ENCODE assay signal across 8 cellular contexts in genomic region chr1:62687421-62687902, GRCh38. TPM values are rescaled to one million over a fixed set of nuclear protein-coding genes. Genes with fewer than 3 reads are reported as not detected.
DNase-seq lines count a peak whose midpoint lies in the region; ATAC-seq and TF ChIP-seq lines count a peak whose summit lies in the region.

No MANE protein-coding gene starts in this region.

- no peaks in the 10 kb centered on the region for H3K36me3 ChIP-seq in CD4-positive, CD25-positive, alpha-beta regulatory T cell (ENCODE audit: control insufficient read depth, insufficient read depth, low read length)
- no peaks in the 10 kb centered on the region for H3K36me3 ChIP-seq in OCI-LY7 (ENCODE audit: insufficient read depth, low read length)
- H3K36me3 ChIP-seq in heart left ventricle = no peaks in the 10 kb centered on the region
- H3K36me3 ChIP-seq in parathyroid adenoma (ENCODE audit: control insufficient read depth, insufficient read depth, low read length) = no peaks in the 10 kb centered on the region

- no peaks in the 10 kb centered on the region for H3K9me2 ChIP-seq in OCI-LY7 (ENCODE audit: insufficient read depth, low read length)

- H3K4me3 Mint-ChIP-seq in CD4-positive, CD25-positive, alpha-beta regulatory T cell = peak overlapping the region; percentile 96 to 98 (median 96)
- peak overlapping the region; percentile 85 for H3K4me3 Mint-ChIP-seq in activated naive CD8-positive, alpha-beta T cell treated with anti-CD3 and anti-CD28 coated beads for 36 hours

- DNase-seq in CD4-positive, CD25-positive, alpha-beta regulatory T cell = peak; percentile 12 to 23 (median 21)
- DNase-seq in OCI-LY7 (ENCODE audit: low spot score) (peak; percentile 55), heart left ventricle (peak in 4 of 5 donors; percentile 22 to 49 (median 35)), COLO829 (ENCODE audit: low spot score) (no peak)
- DNase-seq in activated naive CD8-positive, alpha-beta T cell treated with anti-CD3 and anti-CD28 coated beads for 36 hours = no peak

- intact Hi-C loops in OCI-LY7 (cut with micrococcal nuclease; ENCODE audit: unreplicated experiment) (loop anchor here (5.0 to 10.0 kb wide), 2 partner anchors 250 to 1603 kb away; partner anchors contain the start of genes NFIA and USP1), heart left ventricle (cut with DNase I) (loop anchor here in 2 of 10 donors (5.0 to 10.0 kb wide), 2 partner anchors 40 to 57 kb away; no protein-coding TSS in a partner anchor)

- H3K27ac ChIP-seq in CD4-positive, CD25-positive, alpha-beta regulatory T cell (ENCODE audit: insufficient read depth, low read length, poor library complexity, severe bottlenecking) = no peak overlapping the region
- peak overlapping the region; percentile 2 for H3K27ac ChIP-seq in OCI-LY7 (ENCODE audit: low read depth, low read length, poor library complexity, severe bottlenecking)
- H3K27ac ChIP-seq in heart left ventricle = peak overlapping the region; percentile 47 to 87 (median 76)
- peak overlapping the region; percentile 51 for H3K27ac ChIP-seq in parathyroid adenoma

- peaks cover 14% of the 10 kb centered on the region for H3K27me3 Mint-ChIP-seq in CD4-positive, CD25-positive, alpha-beta regulatory T cell
- no peaks in the 10 kb centered on the region for H3K27me3 Mint-ChIP-seq in activated naive CD8-positive, alpha-beta T cell treated with anti-CD3 and anti-CD28 coated beads for 36 hours

- peaks cover 5% of the 10 kb centered on the region for H3K27me3 ChIP-seq in CD4-positive, CD25-positive, alpha-beta regulatory T cell (ENCODE audit: control insufficient read depth, insufficient read depth, low read length)
- no peaks in the 10 kb centered on the region for H3K27me3 ChIP-seq in heart left ventricle
- no peaks in the 10 kb centered on the region for H3K27me3 ChIP-seq in parathyroid adenoma (ENCODE audit: control insufficient read depth, insufficient read depth, low read length)

- H3K36me3 Mint-ChIP-seq in CD4-positive, CD25-positive, alpha-beta regulatory T cell = no peaks in the 10 kb centered on the region
- H3K36me3 Mint-ChIP-seq in activated naive CD8-positive, alpha-beta T cell treated with anti-CD3 and anti-CD28 coated beads for 36 hours = no peaks in the 10 kb centered on the region

- CTCF ChIA-PET in OCI-LY7 (lab: Charles Lee; ENCODE audit: unreplicated experiment) = no interaction called here

- H3K79me2 ChIP-seq in OCI-LY7 (ENCODE audit: insufficient read depth, low read depth, low read length) (no peaks in the 10 kb centered on the region), parathyroid adenoma (peaks cover 9% of the 10 kb centered on the region)

- H3K4me3 ChIP-seq in CD4-positive, CD25-positive, alpha-beta regulatory T cell (ENCODE audit: low read depth, low read length) = peak overlapping the region; percentile 68
- H3K4me3 ChIP-seq in OCI-LY7 (ENCODE audit: low read depth, low read length, poor library complexity, severe bottlenecking) = peak overlapping the region; percentile 72
- peak overlapping the region; percentile 48 to 99 (median 88) for H3K4me3 ChIP-seq in heart left ventricle
- H3K4me3 ChIP-seq in parathyroid adenoma (ENCODE audit: low read depth, low read length) = peak overlapping the region; percentile 84

- peaks cover 0 to 29% (median 22%) of the 10 kb centered on the region in 4 donors for H3K4me1 Mint-ChIP-seq in CD4-positive, CD25-positive, alpha-beta regulatory T cell
- peaks cover 26% of the 10 kb centered on the region for H3K4me1 Mint-ChIP-seq in activated naive CD8-positive, alpha-beta T cell treated with anti-CD3 and anti-CD28 coated beads for 36 hours

- TF ChIP-seq POLR2A in heart left ventricle (IDR thresholded peaks at IDR 0.05) = no peak

- BruUV-seq in OCI-LY7 (replicated peaks; lab: Mats Ljungman, UMichigan) = no TSS peak

- WGBS in heart left ventricle, 4 donors = 0 to 2% (median 1%) methylated on average over 25 to 33 of the region's 33 CpGs

- TF ChIP-seq CTCF in OCI-LY7 (conservative IDR thresholded peaks at IDR 0.05; ENCODE audit: low read length) (peak; percentile 17; the same call in 1 of the 2 replicates), heart left ventricle (IDR thresholded peaks at IDR 0.05) (no peak), parathyroid adenoma (IDR thresholded peaks at IDR 0.05) (no peak)

- peaks cover 8% of the 10 kb centered on the region; the same call in 1 of the 2 replicates for H4K20me1 ChIP-seq in OCI-LY7 (ENCODE audit: insufficient read depth, low read length)

- H3K9me3 Mint-ChIP-seq in CD4-positive, CD25-positive, alpha-beta regulatory T cell = no peaks in the 10 kb centered on the region
- H3K9me3 Mint-ChIP-seq in activated naive CD8-positive, alpha-beta T cell treated with anti-CD3 and anti-CD28 coated beads for 36 hours = no peaks in the 10 kb centered on the region

- ATAC-seq in CD4-positive, CD25-positive, alpha-beta regulatory T cell (ENCODE audit: low read depth in 2 of 2) = peak; percentile 38 to 47
- ATAC-seq in GM19328 (IDR thresholded peaks at IDR 0.05; ENCODE audit: unreplicated experiment) (peak; percentile 30), HG03342 (IDR thresholded peaks at IDR 0.05; ENCODE audit: unreplicated experiment) (peak; percentile 39), heart left ventricle (peak; percentile 11 to 25 (median 22))

- peak overlapping the region; percentile 28 for H3K9ac ChIP-seq in parathyroid adenoma

- H2AFZ ChIP-seq in OCI-LY7 (ENCODE audit: low read length) (peak overlapping the region; percentile 96), parathyroid adenoma (peak overlapping the region; percentile 86)

- POLR2A ChIA-PET in OCI-LY7 (lab: Charles Lee) = no interaction called here

- H3K4me2 ChIP-seq in OCI-LY7 (ENCODE audit: low read length) (peak overlapping the region; percentile 79), parathyroid adenoma (ENCODE audit: low read length) (peak overlapping the region; percentile 89)

- peak overlapping the region; percentile 91 to 98 (median 93) for H3K27ac Mint-ChIP-seq in CD4-positive, CD25-positive, alpha-beta regulatory T cell
- H3K27ac Mint-ChIP-seq in activated naive CD8-positive, alpha-beta T cell treated with anti-CD3 and anti-CD28 coated beads for 36 hours = peak overlapping the region; percentile 72

- H3K4me1 ChIP-seq in CD4-positive, CD25-positive, alpha-beta regulatory T cell (ENCODE audit: control insufficient read depth, insufficient read depth, low read length, poor library complexity, severe bottlenecking) = peaks cover 6% of the 10 kb centered on the region
- H3K4me1 ChIP-seq in OCI-LY7 (ENCODE audit: insufficient read depth, low read length, poor library complexity, severe bottlenecking) (peaks cover 15% of the 10 kb centered on the region), heart left ventricle (peaks cover 0 to 55% (median 30%) of the 10 kb centered on the region in 12 donors), parathyroid adenoma (peaks cover 2% of the 10 kb centered on the region)

- no peaks in the 10 kb centered on the region for H3K9me3 ChIP-seq in CD4-positive, CD25-positive, alpha-beta regulatory T cell (ENCODE audit: control insufficient read depth in 2 of 2, low read length in 2 of 2)
- no peaks in the 10 kb centered on the region for H3K9me3 ChIP-seq in OCI-LY7 (ENCODE audit: low read length)
- H3K9me3 ChIP-seq in heart left ventricle = no peaks in the 10 kb centered on the region
- H3K9me3 ChIP-seq in parathyroid adenoma (ENCODE audit: control insufficient read depth, low read length) = no peaks in the 10 kb centered on the region

RNA-seq across cellular contexts. Expression of gene DOCK7, which starts 0.7 kb away (rescaled TPM):
- 5.8 TPM for total RNA-seq in CD4-positive, CD25-positive, alpha-beta regulatory T cell
- 1 to 10 TPM; 1.8 to 2.8 (median 2.5) TPM for polyA plus RNA-seq in CD4-positive, CD25-positive, alpha-beta regulatory T cell
- 20.3 and 30.7 TPM in 2 replicates for total RNA-seq in OCI-LY7 (2014; rRNA removed; shearing (Covaris generic))
- total RNA-seq in OCI-LY7 (2022) (19.5 and 28.2 TPM in 2 replicates), heart left ventricle (10 to 100 TPM in 7 of 9 donors, 1 to 10 TPM in 2; 5.8 to 26.7 (median 12.0) TPM)
- 10 to 100 TPM; 12.7 to 13.9 TPM for total RNA-seq in activated naive CD8-positive, alpha-beta T cell treated with anti-CD3 and anti-CD28 coated beads for 36 hours
- polyA plus RNA-seq in heart left ventricle = 1 to 10 TPM; 2.9 to 6.2 TPM

Comparison
In these comparisons a context has a peak if more than half of its experiments do, and no peak if none do; other contexts are left out.
1. DNase-seq: peak in CD4-positive, CD25-positive, alpha-beta regulatory T cell (3 of 3), OCI-LY7 (single experiment) and heart left ventricle (4 of 5); none in activated naive CD8-positive, alpha-beta T cell treated with anti-CD3 and anti-CD28 coated beads for 36 hours (single experiment) and COLO829 (single experiment).
2. Peak in every context shown above with its lines, with median percentiles within 50 percentile points of each other: ATAC-seq and H3K4me3 ChIP-seq.